In genomic region chr6:41222045-41222444, GRCh38 we compare ENCODE assay signal across 35 cellular contexts. TPM values are rescaled to one million over a fixed set of nuclear protein-coding genes. Genes with fewer than 3 reads are reported as not detected.
"Had no signal": no experiment of that assay in that cellular context is flagged by ENCODE, and none has a peak within 500 bp of the region (broad histone marks: within the 10 kb centered on the region; RNA-seq: fewer than 3 reads in every experiment).

No MANE protein-coding gene starts in this region.

- H3K9me3 Mint-ChIP-seq: activated naive CD4-positive, alpha-beta T cell treated with anti-CD3 and anti-CD28 coated beads for 36 hours; stimulated activated effector memory CD8-positive, alpha-beta T cell treated with anti-CD3 and anti-CD28 coated beads, Interleukin-12 subunit alpha, Interleukin-12 subunit beta, amount 100 ng/mL, for 72 hours had no signal

- H3K27ac Mint-ChIP-seq: activated CD4-positive, alpha-beta memory T cell treated with anti-CD3 and anti-CD28 coated beads for 36 hours; activated naive CD4-positive, alpha-beta T cell treated with anti-CD3 and anti-CD28 coated beads for 36 hours; activated T-helper 1 cell treated with anti-CD3 and anti-CD28 coated beads, Interleukin-12 subunit alpha, Interleukin-12 subunit beta, Interleukin-2, Interleukin-4 antibody, amounts not matched to agents 30 ng/mL and 10 ng/mL and 1 ng/mL, durations not matched to agents 14 hours and 24 hours and 36 hours; nephron; progenitor cell of endocrine pancreas; stimulated activated effector memory CD8-positive, alpha-beta T cell treated with anti-CD3 and anti-CD28 coated beads, Interleukin-12 subunit alpha, Interleukin-12 subunit beta, amount 100 ng/mL, for 72 hours; T-helper 1 cell treated with Interleukin-12 subunit alpha and Interleukin-12 subunit beta and Interleukin-4 antibody, amounts not matched to agents 30 μg/mL and 1 μg/mL, for 36 hours had no signal

- H3K4me3 ChIP-seq: gastrocnemius medialis, left ventricle myocardium inferior, lung, mucosa of descending colon, skin epidermis, stomach, tibial artery, upper lobe of right lung had no signal

- H3K27ac ChIP-seq: gastrocnemius medialis, left ventricle myocardium inferior, skin epidermis, stomach, tibial artery, upper lobe of right lung, VCaP had no signal

- ATAC-seq: gastrocnemius medialis; mucosa of descending colon; sciatic nerve; stimulated activated effector memory CD8-positive, alpha-beta T cell treated with anti-CD3 and anti-CD28 coated beads, Interleukin-12 subunit alpha, Interleukin-12 subunit beta, amount 100 ng/mL, for 72 hours had no signal

- DNase-seq: activated CD4-positive, alpha-beta T cell treated with anti-CD3 and anti-CD28 coated beads for 48 hours; activated CD8-positive, alpha-beta memory T cell treated with anti-CD3 and anti-CD28 coated beads, Interleukin-2, amount 50 U/mL, for 4 hours; activated effector memory CD4-positive, alpha-beta T cell treated with anti-CD3 and anti-CD28 coated beads, Interleukin-2, amount 50 U/mL, for 16 hours; activated T-cell treated with anti-CD3 and anti-CD28 coated beads, Interleukin-2, amount 50 U/mL, for 1 hour; anterior cingulate cortex; dermis blood vessel endothelial cell; effector CD8-positive, alpha-beta T cell; gastrocnemius medialis; glutamatergic neuron; left ventricle myocardium inferior; mesendoderm; mucosa of descending colon; stimulated activated CD4-positive, alpha-beta T cell treated with anti-CD3 and anti-CD28 coated beads, Interleukin-12 subunit alpha, Interleukin-12 subunit beta, amount 100 ng/mL, for 4 hours; stimulated activated CD4-positive, alpha-beta T cell treated with anti-CD3 and anti-CD28 coated beads, Interleukin-4, amount 100 ng/mL, for 24 hours; stomach; T-helper 9 cell; tibial artery; upper lobe of right lung had no signal

- H3K4me3 Mint-ChIP-seq: activated CD4-positive, alpha-beta memory T cell treated with anti-CD3 and anti-CD28 coated beads for 36 hours; activated naive CD4-positive, alpha-beta T cell treated with anti-CD3 and anti-CD28 coated beads for 36 hours; activated T-helper 1 cell treated with anti-CD3 and anti-CD28 coated beads, Interleukin-12 subunit alpha, Interleukin-12 subunit beta, Interleukin-2, Interleukin-4 antibody, amounts not matched to agents 30 ng/mL and 10 ng/mL and 1 ng/mL, durations not matched to agents 14 hours and 24 hours and 36 hours; nephron; stimulated activated effector memory CD8-positive, alpha-beta T cell treated with anti-CD3 and anti-CD28 coated beads, Interleukin-12 subunit alpha, Interleukin-12 subunit beta, amount 100 ng/mL, for 72 hours; T-helper 1 cell treated with Interleukin-12 subunit alpha and Interleukin-12 subunit beta and Interleukin-4 antibody, amounts not matched to agents 30 μg/mL and 1 μg/mL, for 36 hours had no signal

- H3K4me1 Mint-ChIP-seq: nephron had no signal

RNA-seq across cellular contexts. Expression of gene TREML4, which starts 6.1 kb away (rescaled TPM):
- total RNA-seq: activated CD4-positive, alpha-beta memory T cell treated with anti-CD3 and anti-CD28 coated beads for 36 hours; activated CD8-positive, alpha-beta memory T cell treated with anti-CD3 and anti-CD28 coated beads for 36 hours; activated naive CD4-positive, alpha-beta T cell treated with anti-CD3 and anti-CD28 coated beads for 36 hours; activated T-helper 1 cell treated with anti-CD3 and anti-CD28 coated beads, Interleukin-12 subunit alpha, Interleukin-12 subunit beta, Interleukin-2, Interleukin-4 antibody, amounts not matched to agents 30 ng/mL and 10 ng/mL and 1 ng/mL, durations not matched to agents 14 hours and 24 hours and 36 hours; bronchial epithelial cell; dermis blood vessel endothelial cell; epithelial cell of proximal tubule; gastrocnemius medialis; left ventricle myocardium inferior; mucosa of descending colon; myocyte; osteocyte; progenitor cell of endocrine pancreas; renal cortical epithelial cell; sciatic nerve; stomach; upper lobe of right lung had no signal

RNA-seq across cellular contexts. Expression of gene TREML2, which starts 21.1 kb away (rescaled TPM):
- total RNA-seq: bronchial epithelial cell, dermis blood vessel endothelial cell, epithelial cell of proximal tubule, left ventricle myocardium inferior, mucosa of descending colon, myocyte, osteocyte, progenitor cell of endocrine pancreas, renal cortical epithelial cell had no signal

RNA-seq across cellular contexts. Expression of gene TREM2, which starts 59.1 kb away (rescaled TPM):
- total RNA-seq: activated CD4-positive, alpha-beta memory T cell treated with anti-CD3 and anti-CD28 coated beads for 36 hours; activated CD8-positive, alpha-beta memory T cell treated with anti-CD3 and anti-CD28 coated beads for 36 hours; activated naive CD4-positive, alpha-beta T cell treated with anti-CD3 and anti-CD28 coated beads for 36 hours; activated T-helper 1 cell treated with anti-CD3 and anti-CD28 coated beads, Interleukin-12 subunit alpha, Interleukin-12 subunit beta, Interleukin-2, Interleukin-4 antibody, amounts not matched to agents 30 ng/mL and 10 ng/mL and 1 ng/mL, durations not matched to agents 14 hours and 24 hours and 36 hours; dermis blood vessel endothelial cell; epithelial cell of proximal tubule; myocyte; osteocyte; progenitor cell of endocrine pancreas; renal cortical epithelial cell had no signal
